In the genomic region with DNA sequence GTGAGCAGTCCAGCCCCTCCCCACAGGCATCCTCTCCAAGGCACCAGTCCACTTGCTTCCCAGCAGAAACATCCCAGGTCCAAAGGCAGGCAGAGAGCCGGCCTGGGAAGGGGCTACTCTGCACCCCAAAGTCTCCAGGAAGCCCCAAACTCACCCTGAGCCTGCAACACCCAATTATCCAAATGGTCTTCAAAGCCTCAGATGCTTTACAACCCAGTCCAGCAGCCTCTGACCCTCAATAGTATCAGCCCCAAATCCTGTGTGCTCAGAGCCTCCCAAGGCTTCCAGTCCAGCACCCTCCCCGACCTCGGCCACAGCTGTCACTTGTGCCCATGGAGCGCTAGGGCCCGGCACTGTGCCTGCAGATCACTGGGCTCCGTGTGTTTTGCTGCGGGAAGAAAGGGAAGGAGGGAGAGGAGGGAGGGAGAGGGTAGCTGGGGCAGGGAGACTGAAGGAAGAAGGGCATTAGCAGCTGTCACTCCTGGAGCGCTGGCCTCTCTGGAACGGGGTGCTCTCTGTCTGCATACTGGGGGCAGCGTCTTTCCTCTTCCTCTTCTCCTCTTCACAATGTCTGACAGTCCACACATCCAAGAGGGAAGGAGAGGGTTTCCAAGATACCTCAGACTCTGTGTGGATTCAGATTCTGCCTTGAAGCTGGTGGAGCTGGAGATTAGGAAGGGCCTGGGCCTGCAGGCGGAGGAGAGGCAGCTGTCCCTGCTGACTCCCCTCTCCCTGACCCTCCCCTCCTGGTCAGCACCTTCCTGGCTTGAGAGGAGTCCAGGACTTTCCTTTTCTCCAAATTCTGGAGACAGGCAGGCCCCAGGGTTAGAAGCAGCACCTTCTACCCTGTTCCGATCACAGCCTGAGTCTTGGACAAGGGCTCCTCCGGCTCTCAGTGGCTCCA, we compare ENCODE assay signal across 19 cellular contexts. TPM values are rescaled to one million over a fixed set of nuclear protein-coding genes. Genes with fewer than 3 reads are reported as not detected.
A peak's percentile ranks its signal among the peaks of the same experiment; 100 is the strongest.
DNase-seq lines count a peak whose midpoint lies in the region; ATAC-seq, FAIRE-seq and TF ChIP-seq lines count a peak whose summit lies in the region.
"Had no signal": no experiment of that assay in that cellular context is flagged by ENCODE, and none has a peak within 500 bp of the region (broad histone marks: within the 10 kb centered on the region; RNA-seq: fewer than 3 reads in every experiment).

No MANE protein-coding gene starts in this region.

- TF ChIP-seq POLR2A in HepG2 (IDR thresholded peaks at IDR 0.05; ENCODE audit: insufficient read depth in 1 of 2, low read depth in 2 of 2, low read length in 2 of 2): no peak

- CTCF ChIA-PET in HepG2 (lab: Yijun Ruan, JAX; ENCODE audit: low intra/inter-chr PET ratio, low total read pairs): no interaction called here

- in situ Hi-C loops in HepG2 (cut with HindIII; ENCODE audit: extremely low pct_ligation_motif_present, low pct_unique_long_range_greater_than_20kb): no loop called here

- H2AFZ ChIP-seq in HepG2 (ENCODE audit: low read length): no peak overlapping the region

- peaks cover 60% of the 10 kb centered on the region for H3K4me1 ChIP-seq in HepG2 (ENCODE audit: insufficient read depth, low read length)
- H3K4me1 ChIP-seq: Peyer's patch had no signal

- H3K9ac ChIP-seq in HepG2 (ENCODE audit: insufficient read depth, low read depth, low read length): no peak overlapping the region; the same call in 1 of the 2 replicates

- no TSS peak for BruUV-seq in HepG2 (replicated peaks; lab: Mats Ljungman, UMichigan)

- no peaks in the 10 kb centered on the region for H3K36me3 ChIP-seq in HepG2 (replicated peaks in 1 of 2; ENCODE audit: control insufficient read depth in 1 of 2, insufficient read depth in 2 of 2, low read length in 2 of 2)
- H3K36me3 ChIP-seq: Peyer's patch had no signal

- peak overlapping the region in 1 of 3 experiments; percentile 25; a peak in 1 of 6 replicates for H3K4me3 ChIP-seq in HepG2 (replicated peaks in 1 of 3; ENCODE audit: insufficient read depth in 1 of 3, low read depth in 2 of 3, low read length in 3 of 3)
- H3K4me3 ChIP-seq: GM12878, Peyer's patch had no signal

- no peak for FAIRE-seq in HepG2 (lab: Jason Lieb, UNC)
- FAIRE-seq: GM12878, GM18507 had no signal

- peak overlapping the region; percentile 40 for H3K4me2 ChIP-seq in HepG2 (ENCODE audit: low read depth, low read length)

- H3K27ac ChIP-seq in HepG2 (ENCODE audit: extremely low read length, insufficient read depth, low read length): no peak overlapping the region
- H3K27ac ChIP-seq: Peyer's patch had no signal

- ATAC-seq in HepG2 (peak; percentile 61), GM19035 (IDR thresholded peaks at IDR 0.05; ENCODE audit: unreplicated experiment) (no peak)
- ATAC-seq: GM12878 had no signal

- TF ChIP-seq RAD21 in HepG2 (CRISPR knock-in tag; IDR thresholded peaks at IDR 0.05): no peak

- no peak for TF ChIP-seq EP300 in HepG2 (IDR thresholded peaks at IDR 0.05; ENCODE audit: low read depth in 2 of 2, low read length in 2 of 2)
- TF ChIP-seq EP300 in HepG2 (CRISPR knock-in tag; IDR thresholded peaks at IDR 0.05; ENCODE audit: borderline replicate concordance): no peak

- peaks cover 2 to 36% of the 10 kb centered on the region in 2 experiments; a peak in 3 of 5 replicates for H3K27me3 ChIP-seq in HepG2 (ENCODE audit: control insufficient read depth in 1 of 2, insufficient read depth in 2 of 2, low read length in 2 of 2)
- H3K27me3 ChIP-seq: Peyer's patch had no signal

- H4K20me1 ChIP-seq in HepG2 (ENCODE audit: insufficient read depth, low read length): no peaks in the 10 kb centered on the region

- H3K79me2 ChIP-seq in HepG2 (ENCODE audit: insufficient read depth, low read length): no peaks in the 10 kb centered on the region

- TF ChIP-seq CTCF in HepG2 (CRISPR knock-in tag; IDR thresholded peaks at IDR 0.05): no peak

- POLR2A ChIA-PET in HepG2 (lab: Yijun Ruan, JAX): interaction anchor here (0.8 kb wide), 1 partner anchor 63 kb away, joined by 3 read pairs; no protein-coding TSS in a partner anchor

- no peaks in the 10 kb centered on the region for H3K9me3 ChIP-seq in HepG2 (ENCODE audit: low read length)
- H3K9me3 ChIP-seq: Peyer's patch had no signal

- intact Hi-C loops in HepG2 (cut with micrococcal nuclease; ENCODE audit: unreplicated experiment) (no loop called here), posterior vena cava (cut with DNase I) (no loop called here)

- DNase-seq in activated effector memory CD4-positive, alpha-beta T cell treated with anti-CD3 and anti-CD28 coated beads, Interleukin-2, amount 50 U/mL, for 16 hours: peak; percentile 38
- DNase-seq in activated effector memory CD4-positive, alpha-beta T cell treated with Interleukin-2 at 50 U/mL for 16 hours: no peak
- DNase-seq in HepG2 (ENCODE audit: low spot score) (no peak), posterior vena cava (ENCODE audit: low spot score) (peak; percentile 74), EL (no peak), dermis blood vessel endothelial cell (no peak)
- no peak for DNase-seq in stimulated activated CD4-positive, alpha-beta T cell treated with anti-CD3 and anti-CD28 coated beads, Interleukin-4, amount 100 ng/mL, for 24 hours
- DNase-seq: C1 segment of cervical spinal cord, DMS153, HCEC 1CT, NCI-H1092, NCI-H1694, NCI-H446, SHP77 treated with DMSO at 0.1 percent for 48 hours had no signal

- WGBS in HepG2 (ENCODE audit: low lambda C conversion rate): 24% methylated on average over 11 of the region's 13 CpGs

TF ChIP-seq in HepG2, 621 proteins besides CTCF, POLR2A, EP300 and RAD21 (continues in another document):
- no peak for TF ChIP-seq IRX3 (CRISPR knock-in tag; IDR thresholded peaks at IDR 0.05; ENCODE audit: borderline replicate concordance, low read depth)
- TF ChIP-seq, protein P1, sequence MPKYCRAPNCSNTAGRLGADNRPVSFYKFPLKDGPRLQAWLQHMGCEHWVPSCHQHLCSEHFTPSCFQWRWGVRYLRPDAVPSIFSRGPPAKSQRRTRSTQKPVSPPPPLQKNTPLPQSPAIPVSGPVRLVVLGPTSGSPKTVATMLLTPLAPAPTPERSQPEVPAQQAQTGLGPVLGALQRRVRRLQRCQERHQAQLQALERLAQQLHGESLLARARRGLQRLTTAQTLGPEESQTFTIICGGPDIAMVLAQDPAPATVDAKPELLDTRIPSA (CRISPR knock-in tag; IDR thresholded peaks at IDR 0.05; ENCODE audit: borderline replicate concordance): no peak
- TF ChIP-seq ZNF891 (CRISPR knock-in tag; IDR thresholded peaks at IDR 0.05): 0 out of 2 replicates have a peak, but pooled peaks have one; percentile 19
- no peak for TF ChIP-seq HDAC2 (CRISPR knock-in tag; IDR thresholded peaks at IDR 0.05)
- no peak for TF ChIP-seq RNF2 (conservative IDR thresholded peaks at IDR 0.05; ENCODE audit: low read depth)
- TF ChIP-seq HOXD1 (CRISPR knock-in tag; IDR thresholded peaks at IDR 0.05): no peak

RNA-seq across cellular contexts. Expression of a gene that starts 13.2 kb away (rescaled TPM):
- total RNA-seq in HepG2 (2016; rRNA removed; fragmentation: Illumina TruSeq; extraction: Trizol) (not detected in 2 replicates), posterior vena cava (not detected), dermis blood vessel endothelial cell (not detected in 2 replicates)
- total RNA-seq in HepG2 (2016; cell fraction: cytosol; rRNA removed; fragmentation: Illumina TruSeq; extraction: Trizol; ENCODE audit: low read depth): not detected in 2 replicates
- not detected in 2 replicates for total RNA-seq in HepG2 (2016; cell fraction: insoluble cytoplasmic fraction; rRNA removed; fragmentation: Illumina TruSeq; extraction: Trizol)
- not detected in 2 replicates for total RNA-seq in HepG2 (2016; cell fraction: membrane; rRNA removed; fragmentation: Illumina TruSeq; extraction: Trizol)
- not detected in 2 replicates for total RNA-seq in HepG2 (2016; cell fraction: nucleus; rRNA removed; fragmentation: Illumina TruSeq; extraction: Trizol)
- not detected in 2 replicates for polyA plus RNA-seq in HepG2 (2011; rRNA removed)
- polyA plus RNA-seq in HepG2 (2011; cell fraction: cytosol; rRNA removed): not detected in 2 replicates
- polyA plus RNA-seq in HepG2 (2011; cell fraction: nucleus; rRNA removed): not detected in 2 replicates
- not detected in 2 replicates for polyA plus RNA-seq in HepG2 (2012)
- not detected in 2 replicates for polyA plus RNA-seq in HepG2 (2016; cell fraction: cytosol; fragmentation: Illumina TruSeq; extraction: Trizol; ENCODE audit: low read depth)
- not detected in 2 replicates for polyA plus RNA-seq in HepG2 (2016; cell fraction: insoluble cytoplasmic fraction; fragmentation: Illumina TruSeq; extraction: Trizol; ENCODE audit: low read depth)
- not detected in 2 replicates for polyA plus RNA-seq in HepG2 (2016; cell fraction: membrane; fragmentation: Illumina TruSeq; extraction: Trizol; ENCODE audit: low read depth)
- polyA plus RNA-seq in HepG2 (2016; cell fraction: nucleus; fragmentation: Illumina TruSeq; extraction: Trizol; ENCODE audit: insufficient read depth, low read depth): not detected in 2 replicates
- not detected in 2 replicates for polyA minus RNA-seq in HepG2 (2011; rRNA and poly(A)+ RNA removed; ENCODE audit: low replicate concordance)
- not detected in 2 replicates for polyA minus RNA-seq in HepG2 (2011; cell fraction: cytosol; rRNA and poly(A)+ RNA removed)
- polyA minus RNA-seq in HepG2 (2011; cell fraction: nucleus; rRNA and poly(A)+ RNA removed): not detected in 2 replicates
- total RNA-seq: A172, GM12878, Peyer's patch had no signal
- polyA plus RNA-seq: GM12878 had no signal

RNA-seq across cellular contexts. Expression of a gene that starts 38.6 kb away (rescaled TPM):
- total RNA-seq in HepG2 (2016; rRNA removed; fragmentation: Illumina TruSeq; extraction: Trizol) (not detected in 2 replicates), posterior vena cava (not detected), dermis blood vessel endothelial cell (not detected in 2 replicates)
- total RNA-seq in HepG2 (2016; cell fraction: cytosol; rRNA removed; fragmentation: Illumina TruSeq; extraction: Trizol; ENCODE audit: low read depth): not detected in 2 replicates
- not detected in 2 replicates for total RNA-seq in HepG2 (2016; cell fraction: insoluble cytoplasmic fraction; rRNA removed; fragmentation: Illumina TruSeq; extraction: Trizol)
- total RNA-seq in HepG2 (2016; cell fraction: membrane; rRNA removed; fragmentation: Illumina TruSeq; extraction: Trizol): not detected in 2 replicates
- not detected in 2 replicates for total RNA-seq in HepG2 (2016; cell fraction: nucleus; rRNA removed; fragmentation: Illumina TruSeq; extraction: Trizol)
- not detected in 2 replicates for polyA plus RNA-seq in HepG2 (2011; rRNA removed)
- not detected in 2 replicates for polyA plus RNA-seq in HepG2 (2011; cell fraction: cytosol; rRNA removed)
- not detected in 2 replicates for polyA plus RNA-seq in HepG2 (2011; cell fraction: nucleus; rRNA removed)
- polyA plus RNA-seq in HepG2 (2012): not detected in 2 replicates
- not detected in 2 replicates for polyA plus RNA-seq in HepG2 (2016; cell fraction: cytosol; fragmentation: Illumina TruSeq; extraction: Trizol; ENCODE audit: low read depth)
- not detected in 2 replicates for polyA plus RNA-seq in HepG2 (2016; cell fraction: insoluble cytoplasmic fraction; fragmentation: Illumina TruSeq; extraction: Trizol; ENCODE audit: low read depth)
- polyA plus RNA-seq in HepG2 (2016; cell fraction: membrane; fragmentation: Illumina TruSeq; extraction: Trizol; ENCODE audit: low read depth): not detected in 2 replicates
- not detected in 2 replicates for polyA plus RNA-seq in HepG2 (2016; cell fraction: nucleus; fragmentation: Illumina TruSeq; extraction: Trizol; ENCODE audit: insufficient read depth, low read depth)
- polyA minus RNA-seq in HepG2 (2011; rRNA and poly(A)+ RNA removed; ENCODE audit: low replicate concordance): not detected in 2 replicates
- not detected in 2 replicates for polyA minus RNA-seq in HepG2 (2011; cell fraction: cytosol; rRNA and poly(A)+ RNA removed)
- not detected in 2 replicates for polyA minus RNA-seq in HepG2 (2011; cell fraction: nucleus; rRNA and poly(A)+ RNA removed)
- total RNA-seq: A172, GM12878, Peyer's patch had no signal
- polyA plus RNA-seq: GM12878 had no signal

Comparison
In these comparisons a context has a peak if more than half of its experiments do, and no peak if none do; other contexts are left out.
1. DNase-seq: peak in activated effector memory CD4-positive, alpha-beta T cell treated with anti-CD3 and anti-CD28 coated beads, Interleukin-2, amount 50 U/mL, for 16 hours (single experiment) and posterior vena cava (single experiment); none in activated effector memory CD4-positive, alpha-beta T cell treated with Interleukin-2 at 50 U/mL for 16 hours (single experiment), HepG2 (single experiment), stimulated activated CD4-positive, alpha-beta T cell treated with anti-CD3 and anti-CD28 coated beads, Interleukin-4, amount 100 ng/mL, for 24 hours (single experiment), EL (single experiment) and dermis blood vessel endothelial cell (single experiment).